17 cellular contexts compared by ENCODE assay signal in the genomic region with DNA sequence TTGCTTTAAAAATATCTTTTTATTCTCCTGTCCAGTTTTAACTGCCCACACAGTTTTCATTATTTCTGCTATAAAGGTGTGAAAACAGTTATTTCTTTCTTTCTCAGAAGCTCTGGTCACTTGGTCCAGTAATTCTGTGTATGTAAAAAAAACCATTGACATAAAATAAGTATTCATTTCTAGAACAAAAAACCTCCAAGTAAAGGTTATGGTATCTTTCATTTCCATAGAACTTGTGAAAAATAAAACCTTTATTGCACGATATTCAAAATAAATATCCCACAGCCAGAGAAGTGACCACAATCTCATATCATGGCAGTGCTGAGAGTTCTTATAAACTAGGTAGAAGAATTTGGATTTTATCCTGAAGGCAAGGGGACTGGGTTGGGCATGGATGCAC.
DNase-seq lines count a peak whose midpoint lies in the region; ATAC-seq and TF ChIP-seq lines count a peak whose summit lies in the region.
"Had no signal": no experiment of that assay in that cellular context is flagged by ENCODE, and none has a peak within 500 bp of the region (broad histone marks: within the 10 kb centered on the region; RNA-seq: fewer than 3 reads in every experiment).

No MANE protein-coding gene starts in this region.

- H3K4me1 Mint-ChIP-seq in natural killer cell treated with Interleukin-12 subunit alpha and Interleukin-12 subunit beta and Interleukin-15 and Interleukin-18, amount 100 ng/mL, for 72 hours (ENCODE audit: low read depth in 2 of 2): peaks cover 25 to 34% of the 10 kb centered on the region in 2 donors
- H3K4me1 Mint-ChIP-seq in natural killer cell: no peaks in the 10 kb centered on the region
- peaks cover 37% of the 10 kb centered on the region for H3K4me1 Mint-ChIP-seq in endodermal cell
- peaks cover 35% of the 10 kb centered on the region for H3K4me1 Mint-ChIP-seq in stimulated activated memory B cell treated with anti-CD40 and anti-IgM and Interleukin-4, amounts not matched to agents 10 μg/mL and 1 μg/mL and 100 μg/mL, for 72 hours

- DNase-seq in natural killer cell treated with Interleukin-12 subunit alpha and Interleukin-12 subunit beta and Interleukin-15 and Interleukin-18, amount 100 ng/mL, for 72 hours (ENCODE audit: low spot score): no peak
- no peak for DNase-seq in natural killer cell
- no peak for DNase-seq in endodermal cell
- DNase-seq in brain microvascular endothelial cell: no peak
- no peak for DNase-seq in RPMI8226
- DNase-seq: Calu3; CD8-positive, alpha-beta T cell; DMS 273 treated with DMSO at 0.1 percent for 48 hours; DMS53; DND-41; EL; GM23248 had no signal

- 44% methylated on average over 1 of the region's 1 CpG; no CpG with 5 or more reads in 1 of the 2 experiments for WGBS in endodermal cell (ENCODE audit: insufficient coverage in 1 of 2, insufficient read length in 1 of 2), 2 experiments

- no peaks in the 10 kb centered on the region for H3K9me3 Mint-ChIP-seq in natural killer cell treated with Interleukin-12 subunit alpha and Interleukin-12 subunit beta and Interleukin-15 and Interleukin-18, amount 100 ng/mL, for 72 hours
- H3K9me3 Mint-ChIP-seq in natural killer cell (no peaks in the 10 kb centered on the region), endodermal cell (peaks cover 2% of the 10 kb centered on the region)
- peaks cover 15% of the 10 kb centered on the region for H3K9me3 Mint-ChIP-seq in stimulated activated memory B cell treated with anti-CD40 and anti-IgM and Interleukin-4, amounts not matched to agents 10 μg/mL and 1 μg/mL and 100 μg/mL, for 72 hours

- H3K27me3 ChIP-seq in endodermal cell (ENCODE audit: control insufficient read depth, insufficient read depth, low read length, poor library complexity, severe bottlenecking) (no peaks in the 10 kb centered on the region), brain microvascular endothelial cell (replicated peaks) (no peaks in the 10 kb centered on the region)
- H3K27me3 ChIP-seq: BLaER1 treated with 17β-estradiol and CSF1 and Interleukin-3, amounts not matched to agents 10 nM and 100 nM had no signal

- ATAC-seq in natural killer cell treated with Interleukin-12 subunit alpha and Interleukin-12 subunit beta and Interleukin-15 and Interleukin-18, amount 100 ng/mL, for 72 hours: no peak
- no peak for ATAC-seq in natural killer cell
- peak; percentile 68 for ATAC-seq in stimulated activated memory B cell treated with anti-CD40 and anti-IgM and Interleukin-4, amounts not matched to agents 10 μg/mL and 1 μg/mL and 100 μg/mL, for 72 hours
- ATAC-seq: CD8-positive, alpha-beta T cell had no signal

- TF ChIP-seq CTCF in natural killer cell (IDR thresholded peaks at IDR 0.05) (no peak), endodermal cell (conservative IDR thresholded peaks at IDR 0.05) (no peak), brain microvascular endothelial cell (IDR thresholded peaks at IDR 0.05; ENCODE audit: low read depth, low read length, missing control alignments) (no peak)

- H3K36me3 Mint-ChIP-seq in natural killer cell treated with Interleukin-12 subunit alpha and Interleukin-12 subunit beta and Interleukin-15 and Interleukin-18, amount 100 ng/mL, for 72 hours: no peaks in the 10 kb centered on the region
- H3K36me3 Mint-ChIP-seq in natural killer cell (no peaks in the 10 kb centered on the region), endodermal cell (ENCODE audit: low read depth) (no peaks in the 10 kb centered on the region)
- peaks cover 23% of the 10 kb centered on the region for H3K36me3 Mint-ChIP-seq in stimulated activated memory B cell treated with anti-CD40 and anti-IgM and Interleukin-4, amounts not matched to agents 10 μg/mL and 1 μg/mL and 100 μg/mL, for 72 hours
- H3K36me3 Mint-ChIP-seq: CD8-positive, alpha-beta T cell had no signal

- H3K27ac ChIP-seq in endodermal cell (ENCODE audit: low read depth, low read length): no peak overlapping the region
- no peak overlapping the region for H3K27ac ChIP-seq in brain microvascular endothelial cell
- H3K27ac ChIP-seq: BLaER1 treated with 17β-estradiol and CSF1 and Interleukin-3, amounts not matched to agents 10 nM and 100 nM; GM23248; HL-60 had no signal

- H3K4me3 ChIP-seq in endodermal cell (ENCODE audit: low read length) (no peak overlapping the region), brain microvascular endothelial cell (ENCODE audit: low read depth, low read length) (no peak overlapping the region)
- H3K4me3 ChIP-seq: BLaER1 treated with 17β-estradiol and CSF1 and Interleukin-3, amounts not matched to agents 10 nM and 100 nM; GM23248; HAP-1 had no signal

- H3K27ac Mint-ChIP-seq in natural killer cell treated with Interleukin-12 subunit alpha and Interleukin-12 subunit beta and Interleukin-15 and Interleukin-18, amount 100 ng/mL, for 72 hours: peak overlapping the region; percentile 31 to 53
- H3K27ac Mint-ChIP-seq in natural killer cell (no peak overlapping the region), endodermal cell (peak overlapping the region; percentile 21)
- H3K27ac Mint-ChIP-seq in stimulated activated memory B cell treated with anti-CD40 and anti-IgM and Interleukin-4, amounts not matched to agents 10 μg/mL and 1 μg/mL and 100 μg/mL, for 72 hours: peak overlapping the region; percentile 80
- H3K27ac Mint-ChIP-seq: B cell; CD8-positive, alpha-beta T cell had no signal

- in situ Hi-C loops in brain microvascular endothelial cell (cut with HindIII; ENCODE audit: low pct_ligation_motif_present, low sequenced_read_pairs): no loop called here

- intact Hi-C loops in natural killer cell (cut with micrococcal nuclease): no loop called here

- peak overlapping the region; percentile 5 for H3K4me3 Mint-ChIP-seq in natural killer cell treated with Interleukin-12 subunit alpha and Interleukin-12 subunit beta and Interleukin-15 and Interleukin-18, amount 100 ng/mL, for 72 hours
- H3K4me3 Mint-ChIP-seq in natural killer cell (no peak overlapping the region), endodermal cell (no peak overlapping the region)
- no peak overlapping the region for H3K4me3 Mint-ChIP-seq in stimulated activated memory B cell treated with anti-CD40 and anti-IgM and Interleukin-4, amounts not matched to agents 10 μg/mL and 1 μg/mL and 100 μg/mL, for 72 hours
- H3K4me3 Mint-ChIP-seq: B cell; CD8-positive, alpha-beta T cell had no signal

- H3K9me3 ChIP-seq in endodermal cell (ENCODE audit: control insufficient read depth, low read length): peaks cover 5% of the 10 kb centered on the region
- H3K9me3 ChIP-seq: HAP-1 had no signal

- H3K4me1 ChIP-seq in endodermal cell (ENCODE audit: control insufficient read depth, insufficient read depth, low read length): peaks cover 17% of the 10 kb centered on the region
- H3K4me1 ChIP-seq: HAP-1 had no signal

- no peaks in the 10 kb centered on the region for H3K27me3 Mint-ChIP-seq in natural killer cell treated with Interleukin-12 subunit alpha and Interleukin-12 subunit beta and Interleukin-15 and Interleukin-18, amount 100 ng/mL, for 72 hours
- H3K27me3 Mint-ChIP-seq in natural killer cell (ENCODE audit: low read depth in 2 of 2) (no peaks in the 10 kb centered on the region), endodermal cell (ENCODE audit: insufficient read depth) (no peaks in the 10 kb centered on the region)
- no peaks in the 10 kb centered on the region for H3K27me3 Mint-ChIP-seq in stimulated activated memory B cell treated with anti-CD40 and anti-IgM and Interleukin-4, amounts not matched to agents 10 μg/mL and 1 μg/mL and 100 μg/mL, for 72 hours
- H3K27me3 Mint-ChIP-seq: B cell had no signal

- H3K36me3 ChIP-seq in endodermal cell (ENCODE audit: control insufficient read depth, insufficient read depth, low read length) (no peaks in the 10 kb centered on the region), brain microvascular endothelial cell (replicated peaks) (no peaks in the 10 kb centered on the region)
- H3K36me3 ChIP-seq: BLaER1 treated with 17β-estradiol and CSF1 and Interleukin-3, amounts not matched to agents 10 nM and 100 nM; HAP-1 had no signal

- no peak overlapping the region for H3K9ac ChIP-seq in endodermal cell (ENCODE audit: extremely low read depth, low read length, poor library complexity, severe bottlenecking)
- H3K9ac ChIP-seq: BLaER1 treated with 17β-estradiol and CSF1 and Interleukin-3, amounts not matched to agents 10 nM and 100 nM; GM23248 had no signal

Comparison
In these comparisons a context has a peak if more than half of its experiments do, and no peak if none do; other contexts are left out.
1. H3K27ac Mint-ChIP-seq: peak in natural killer cell treated with Interleukin-12 subunit alpha and Interleukin-12 subunit beta and Interleukin-15 and Interleukin-18, amount 100 ng/mL, for 72 hours (2 of 2), endodermal cell (single experiment) and stimulated activated memory B cell treated with anti-CD40 and anti-IgM and Interleukin-4, amounts not matched to agents 10 μg/mL and 1 μg/mL and 100 μg/mL, for 72 hours (single experiment); none in natural killer cell (0 of 2).